ENCODE assay signal across 8 cellular contexts in genomic region chr11:69443968-69444364, GRCh38. TPM values are rescaled to one million over a fixed set of nuclear protein-coding genes. Genes with fewer than 3 reads are reported as not detected.
A peak's percentile ranks its signal among the peaks of the same experiment; 100 is the strongest.
DNase-seq lines count a peak whose midpoint lies in the region; ATAC-seq and TF ChIP-seq lines count a peak whose summit lies in the region.

No MANE protein-coding gene starts in this region.

- peak overlapping the region; percentile 48; the same call in 1 of the 2 replicates for H3K4me3 ChIP-seq in GM12864 (ENCODE audit: low read depth, low read length)
- H3K4me3 ChIP-seq in heart right ventricle = peak overlapping the region in 9 of 10 donors; percentile 7 to 56 (median 50)
- peak overlapping the region; percentile 34 to 54 (median 45) for H3K4me3 ChIP-seq in gastrocnemius medialis

- DNase-seq in GM12864 (ENCODE audit: low read depth) (no peak), WTC11 (ENCODE audit: low spot score) (no peak), heart right ventricle (peak in 1 of 2 donors; percentile 48), gastrocnemius medialis (no peak), RPMI8226 (no peak), NCI-H774 (lab: John Stamatoyannopoulos, UW) (no peak), SKM-1 treated with dmso at 0.1 percent for 144 hours (lab: John Stamatoyannopoulos, UW; ENCODE audit: unreplicated experiment) (no peak)

- intact Hi-C loops in heart right ventricle (cut with DNase I) (loop anchor here in 8 of 10 donors (2.0 to 10.0 kb wide), 15 partner anchors 53 to 339 kb away; partner anchors contain the start of genes CCND1 (in 2 of the 8) and MYEOV (in 2 of the 8)), gastrocnemius medialis (cut with DNase I; ENCODE audit: low total_unique reads) (loop anchor here (2.0 to 10.0 kb wide), 3 partner anchors 149 to 609 kb away; partner anchors contain the start of gene MYEOV)

- H3K4me1 Mint-ChIP-seq in WTC11 = peaks cover 38% of the 10 kb centered on the region

- CTCF ChIA-PET in WTC11 (lab: Charles Lee) = interaction anchor here (0.6 to 2.3 kb wide), 5 partner anchors 10 to 313 kb away, joined by 3 to 13 read pairs (median 3); no protein-coding TSS in a partner anchor

- H3K9me3 Mint-ChIP-seq in WTC11 = peaks cover 3% of the 10 kb centered on the region; the same call in 1 of the 2 replicates

- POLR2A ChIA-PET in WTC11 (lab: Charles Lee) = interaction anchor here (0.8 to 2.3 kb wide), 4 partner anchors 9 to 202 kb away, joined by 3 to 12 read pairs (median 4); no protein-coding TSS in a partner anchor

- H3K9me3 ChIP-seq in heart right ventricle (no peaks in the 10 kb centered on the region), gastrocnemius medialis (no peaks in the 10 kb centered on the region)

- no peak; the same call in 1 of the 2 replicates for ATAC-seq in WTC11
- peak; percentile 9 to 40 (median 23) for ATAC-seq in heart right ventricle
- no peak for ATAC-seq in gastrocnemius medialis
- ATAC-seq in GM18517 (IDR thresholded peaks at IDR 0.05; ENCODE audit: unreplicated experiment) = no peak

- H3K4me3 Mint-ChIP-seq in WTC11 = peak overlapping the region; percentile 38

- no peak for TF ChIP-seq CTCF in GM12864 (IDR thresholded peaks at IDR 0.05; ENCODE audit: low read depth, low read length, missing control alignments)
- TF ChIP-seq CTCF in WTC11 (IDR thresholded peaks at IDR 0.05) = no peak
- TF ChIP-seq CTCF in heart right ventricle (IDR thresholded peaks at IDR 0.05) = no peak
- TF ChIP-seq CTCF in gastrocnemius medialis (IDR thresholded peaks at IDR 0.05 in 4 of 5, conservative IDR thresholded peaks at IDR 0.05 in 1 of 5) = no peak

- H3K36me3 ChIP-seq in heart right ventricle (no peaks in the 10 kb centered on the region), gastrocnemius medialis (no peaks in the 10 kb centered on the region)

- peak overlapping the region; percentile 77 to 99 (median 88) for H3K27ac ChIP-seq in heart right ventricle
- peak overlapping the region; percentile 49 to 73 (median 63) for H3K27ac ChIP-seq in gastrocnemius medialis

- in situ Hi-C loops in gastrocnemius medialis (cut with MboI; ENCODE audit: low sequenced_read_pairs in 4 of 4) = no loop called here

- H3K27me3 ChIP-seq in heart right ventricle (no peaks in the 10 kb centered on the region), gastrocnemius medialis (no peaks in the 10 kb centered on the region)

- H3K36me3 Mint-ChIP-seq in WTC11 = no peaks in the 10 kb centered on the region

- peaks cover 21 to 54% (median 43%) of the 10 kb centered on the region in 9 donors for H3K4me1 ChIP-seq in heart right ventricle
- peaks cover 21 to 29% of the 10 kb centered on the region in 2 donors for H3K4me1 ChIP-seq in gastrocnemius medialis

- no peak for TF ChIP-seq POLR2A in gastrocnemius medialis (IDR thresholded peaks at IDR 0.05)

- H3K27me3 Mint-ChIP-seq in WTC11 (ENCODE audit: low read depth) = peaks cover 8% of the 10 kb centered on the region

- 37 to 43% methylated on average over 6 of the region's 6 CpGs for WGBS in heart right ventricle, 2 donors

- peak overlapping the region; percentile 84 for H3K27ac Mint-ChIP-seq in WTC11

TF ChIP-seq in WTC11, 78 proteins besides CTCF, POLR2A, EP300 and RAD21 (continues in another document):
- TF ChIP-seq NR2C2 (CRISPR knock-in tag; IDR thresholded peaks at IDR 0.05) (no peak), ZNF219 (CRISPR knock-in tag; IDR thresholded peaks at IDR 0.05; ENCODE audit: borderline replicate concordance) (no peak), ZBTB21 (CRISPR knock-in tag; IDR thresholded peaks at IDR 0.05; ENCODE audit: borderline replicate concordance) (no peak), E2F5 (CRISPR knock-in tag; IDR thresholded peaks at IDR 0.05) (no peak), STAT6 (CRISPR knock-in tag; conservative IDR thresholded peaks at IDR 0.05; ENCODE audit: low read depth) (no peak), NR1H2 (CRISPR knock-in tag; IDR thresholded peaks at IDR 0.05) (no peak), PREB (CRISPR knock-in tag; IDR thresholded peaks at IDR 0.05; ENCODE audit: borderline replicate concordance) (no peak), GRHL2 (CRISPR knock-in tag; IDR thresholded peaks at IDR 0.05; ENCODE audit: insufficient replicate concordance, severe bottlenecking) (no peak), TP53 (CRISPR knock-in tag; IDR thresholded peaks at IDR 0.05) (no peak), USF1 (CRISPR knock-in tag; IDR thresholded peaks at IDR 0.05) (no peak), ELF4 (CRISPR knock-in tag; IDR thresholded peaks at IDR 0.05; ENCODE audit: low read depth) (no peak), TCF7 (CRISPR knock-in tag; IDR thresholded peaks at IDR 0.05; ENCODE audit: low read depth) (no peak), MYBL2 (CRISPR knock-in tag; IDR thresholded peaks at IDR 0.05) (no peak), GABPB1 (CRISPR knock-in tag; IDR thresholded peaks at IDR 0.05) (no peak), ZNF532 (CRISPR knock-in tag; IDR thresholded peaks at IDR 0.05; ENCODE audit: borderline replicate concordance) (no peak)

RNA-seq across cellular contexts. Expression of gene LINC01488, which starts 37.5 kb away (rescaled TPM):
- total RNA-seq in WTC11 (2021) (not detected in 3 replicates), heart right ventricle (under 1 TPM in 6 of 10 donors, not detected in 4; 0.12 to 0.23 (median 0.15) TPM), gastrocnemius medialis (not detected)
- polyA plus RNA-seq in heart right ventricle = under 1 TPM; 0.03 to 0.59 TPM

Comparison
In these comparisons a context has a peak if more than half of its experiments do, and no peak if none do; other contexts are left out.
1. ATAC-seq: peak in heart right ventricle (8 of 8); none in WTC11 (single experiment), gastrocnemius medialis (0 of 2) and GM18517 (single experiment).
2. Peak in every context shown above with its lines, with median percentiles within 50 percentile points of each other: H3K4me3 ChIP-seq.